Comparison of ENCODE assay signal across 23 cellular contexts in genomic region chr17:10812674-10813073, GRCh38. TPM values are rescaled to one million over a fixed set of nuclear protein-coding genes. Genes with fewer than 3 reads are reported as not detected.
"Had no signal": no experiment of that assay in that cellular context is flagged by ENCODE, and none has a peak within 500 bp of the region (broad histone marks: within the 10 kb centered on the region; RNA-seq: fewer than 3 reads in every experiment).

No MANE protein-coding gene starts in this region.

- H3K4me1 Mint-ChIP-seq: activated CD4-positive, alpha-beta T cell treated with anti-CD3 and anti-CD28 coated beads, Interleukin-2, amount 10 ng/mL, durations not matched to agents 7 days and 5 days; activated naive CD4-positive, alpha-beta T cell treated with anti-CD3 and anti-CD28 coated beads, Interleukin-2, amount 10 ng/mL, durations not matched to agents 7 days and 5 days; activated naive CD8-positive, alpha-beta T cell treated with anti-CD3 and anti-CD28 coated beads, Interleukin-2, amount 50 U/mL, for 24 hours; neural crest cell; stimulated activated effector memory CD8-positive, alpha-beta T cell treated with anti-CD3 and anti-CD28 coated beads, Interleukin-12 subunit alpha, Interleukin-12 subunit beta, amount 100 ng/mL, for 72 hours; T-cell had no signal

- H3K27me3 ChIP-seq: esophagus squamous epithelium, hepatocyte, testis, upper lobe of right lung had no signal

- H3K4me1 ChIP-seq: testis, upper lobe of right lung had no signal

- H3K9me3 ChIP-seq: esophagus squamous epithelium, testis, upper lobe of right lung had no signal

- H3K4me3 ChIP-seq: esophagus squamous epithelium, hepatocyte, skin epidermis, testis, upper lobe of right lung had no signal

- H3K4me3 Mint-ChIP-seq: activated CD4-positive, alpha-beta T cell treated with anti-CD3 and anti-CD28 coated beads, Interleukin-2, amount 10 ng/mL, durations not matched to agents 7 days and 5 days; activated CD8-positive, alpha-beta T cell treated with anti-CD3 and anti-CD28 coated beads, Interleukin-2, amount 10 ng/mL, durations not matched to agents 7 days and 5 days; activated naive CD4-positive, alpha-beta T cell treated with anti-CD3 and anti-CD28 coated beads, Interleukin-2, amount 10 ng/mL, durations not matched to agents 7 days and 5 days; activated naive CD8-positive, alpha-beta T cell treated with anti-CD3 and anti-CD28 coated beads, Interleukin-2, amount 50 U/mL, for 24 hours; activated T-cell treated with anti-CD3 and anti-CD28 coated beads, Interleukin-2, amount 50 U/mL, for 4 hours; dendritic cell treated with granulocyte-macrophage colony-stimulating factor and Interleukin-4, amounts not matched to agents 40 ng/mL and 50 ng/mL, for 4 days; mesothelial cell of epicardium; neural crest cell; stimulated activated effector memory CD8-positive, alpha-beta T cell treated with anti-CD3 and anti-CD28 coated beads, Interleukin-12 subunit alpha, Interleukin-12 subunit beta, amount 100 ng/mL, for 72 hours; T-cell had no signal

- H3K36me3 ChIP-seq: esophagus squamous epithelium, upper lobe of right lung had no signal

- H3K27me3 Mint-ChIP-seq: activated CD4-positive, alpha-beta T cell treated with anti-CD3 and anti-CD28 coated beads, Interleukin-2, amount 10 ng/mL, durations not matched to agents 7 days and 5 days; activated naive CD8-positive, alpha-beta T cell treated with anti-CD3 and anti-CD28 coated beads, Interleukin-2, amount 50 U/mL, for 24 hours had no signal

- ATAC-seq: activated CD4-positive, CD25-positive, alpha-beta regulatory T cell treated with anti-CD3 and anti-CD28 coated beads, Interleukin-2, amount 50 U/mL, for 24 hours; activated CD8-positive, alpha-beta T cell treated with anti-CD3 and anti-CD28 coated beads, Interleukin-2, amount 10 ng/mL, durations not matched to agents 7 days and 5 days; activated naive CD8-positive, alpha-beta T cell treated with anti-CD3 and anti-CD28 coated beads, Interleukin-2, amount 50 U/mL, for 24 hours; activated T-cell treated with anti-CD3 and anti-CD28 coated beads, Interleukin-2, amount 50 U/mL, for 4 hours; stimulated activated effector memory CD8-positive, alpha-beta T cell treated with anti-CD3 and anti-CD28 coated beads, Interleukin-12 subunit alpha, Interleukin-12 subunit beta, amount 100 ng/mL, for 72 hours; T-cell; upper lobe of right lung had no signal

- H3K27ac ChIP-seq: hepatocyte, skin epidermis, testis, upper lobe of right lung had no signal

- H3K9me3 Mint-ChIP-seq: activated CD4-positive, alpha-beta T cell treated with anti-CD3 and anti-CD28 coated beads, Interleukin-2, amount 10 ng/mL, durations not matched to agents 7 days and 5 days; activated naive CD4-positive, alpha-beta T cell treated with anti-CD3 and anti-CD28 coated beads, Interleukin-2, amount 10 ng/mL, durations not matched to agents 7 days and 5 days; activated naive CD8-positive, alpha-beta T cell treated with anti-CD3 and anti-CD28 coated beads, Interleukin-2, amount 50 U/mL, for 24 hours; activated T-cell treated with anti-CD3 and anti-CD28 coated beads, Interleukin-2, amount 50 U/mL, for 4 hours; dendritic cell treated with granulocyte-macrophage colony-stimulating factor and Interleukin-4, amounts not matched to agents 40 ng/mL and 50 ng/mL, for 4 days; mesothelial cell of epicardium; neural crest cell; stimulated activated effector memory CD8-positive, alpha-beta T cell treated with anti-CD3 and anti-CD28 coated beads, Interleukin-12 subunit alpha, Interleukin-12 subunit beta, amount 100 ng/mL, for 72 hours; T-cell had no signal

- DNase-seq: activated CD4-positive, alpha-beta T cell treated with anti-CD3 and anti-CD28 coated beads, Interleukin-2, amount 10 ng/mL, durations not matched to agents 7 days and 5 days; activated CD8-positive, alpha-beta T cell treated with anti-CD3 and anti-CD28 coated beads, Interleukin-2, amount 10 ng/mL, durations not matched to agents 7 days and 5 days; activated naive CD4-positive, alpha-beta T cell treated with anti-CD3 and anti-CD28 coated beads, Interleukin-2, amount 10 ng/mL, durations not matched to agents 7 days and 5 days; activated naive CD8-positive, alpha-beta T cell treated with anti-CD3 and anti-CD28 coated beads, Interleukin-2, amount 50 U/mL, for 24 hours; activated T-cell treated with anti-CD3 and anti-CD28 coated beads, Interleukin-2, amount 50 U/mL, for 4 hours; cerebellar nuclear complex; effector CD8-positive, alpha-beta T cell; esophagus squamous epithelium; naive B cell; stimulated activated CD4-positive, alpha-beta T cell treated with anti-CD3 and anti-CD28 coated beads, Interleukin-4, amount 100 ng/mL, for 1 hour; T-cell; testis; upper lobe of right lung had no signal

- H3K27ac Mint-ChIP-seq: activated CD4-positive, alpha-beta T cell treated with anti-CD3 and anti-CD28 coated beads, Interleukin-2, amount 10 ng/mL, durations not matched to agents 7 days and 5 days; activated CD8-positive, alpha-beta T cell treated with anti-CD3 and anti-CD28 coated beads, Interleukin-2, amount 10 ng/mL, durations not matched to agents 7 days and 5 days; activated naive CD8-positive, alpha-beta T cell treated with anti-CD3 and anti-CD28 coated beads, Interleukin-2, amount 50 U/mL, for 24 hours; dendritic cell treated with granulocyte-macrophage colony-stimulating factor and Interleukin-4, amounts not matched to agents 40 ng/mL and 50 ng/mL, for 4 days; mesothelial cell of epicardium; progenitor cell of endocrine pancreas; stimulated activated effector memory CD8-positive, alpha-beta T cell treated with anti-CD3 and anti-CD28 coated beads, Interleukin-12 subunit alpha, Interleukin-12 subunit beta, amount 100 ng/mL, for 72 hours; T-cell had no signal

- H3K36me3 Mint-ChIP-seq: activated naive CD4-positive, alpha-beta T cell treated with anti-CD3 and anti-CD28 coated beads, Interleukin-2, amount 10 ng/mL, durations not matched to agents 7 days and 5 days; mesothelial cell of epicardium; naive B cell; stimulated activated effector memory CD8-positive, alpha-beta T cell treated with anti-CD3 and anti-CD28 coated beads, Interleukin-12 subunit alpha, Interleukin-12 subunit beta, amount 100 ng/mL, for 72 hours; T-cell had no signal

RNA-seq across cellular contexts. Expression of gene TMEM238L, which starts 8.8 kb away (rescaled TPM):
- total RNA-seq: activated CD4-positive, alpha-beta T cell treated with anti-CD3 and anti-CD28 coated beads, Interleukin-2, amount 10 ng/mL, durations not matched to agents 7 days and 5 days; activated CD8-positive, alpha-beta T cell treated with anti-CD3 and anti-CD28 coated beads, Interleukin-2, amount 10 ng/mL, durations not matched to agents 7 days and 5 days; activated T-cell treated with anti-CD3 and anti-CD28 coated beads, Interleukin-2, amount 50 U/mL, for 4 hours; lung microvascular endothelial cell; mesothelial cell of epicardium; neural crest cell; osteoblast; progenitor cell of endocrine pancreas; T-cell; testis; upper lobe of right lung had no signal

RNA-seq across cellular contexts. Expression of gene PIRT, which starts 25.2 kb away (rescaled TPM):
- total RNA-seq: activated CD4-positive, alpha-beta T cell treated with anti-CD3 and anti-CD28 coated beads, Interleukin-2, amount 10 ng/mL, durations not matched to agents 7 days and 5 days; activated CD8-positive, alpha-beta T cell treated with anti-CD3 and anti-CD28 coated beads, Interleukin-2, amount 10 ng/mL, durations not matched to agents 7 days and 5 days; activated T-cell treated with anti-CD3 and anti-CD28 coated beads, Interleukin-2, amount 50 U/mL, for 4 hours; esophagus squamous epithelium; hepatocyte; lung microvascular endothelial cell; mesothelial cell of epicardium; osteoblast; progenitor cell of endocrine pancreas; T-cell; upper lobe of right lung had no signal
- polyA plus RNA-seq: hepatocyte had no signal
